ENCODE assay signal across 27 cellular contexts in the genomic region with DNA sequence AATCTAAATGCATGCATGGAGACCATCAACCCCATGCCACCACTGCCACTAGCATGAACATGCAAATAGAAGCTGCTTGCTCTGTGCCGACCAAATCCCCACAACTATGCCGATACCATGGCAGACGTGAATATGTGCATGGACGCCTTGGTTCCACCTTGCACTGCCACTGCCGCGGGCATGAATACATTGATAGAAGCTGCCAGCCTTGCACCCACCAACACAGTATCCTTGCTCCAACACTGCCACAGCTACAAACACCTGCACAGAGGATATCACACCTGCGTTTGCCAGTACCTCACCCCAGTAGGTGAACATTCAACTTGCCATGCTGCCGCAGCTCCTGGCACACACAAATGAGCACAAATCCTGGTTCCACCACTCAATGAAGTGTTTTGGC.
DNase-seq lines count a peak whose midpoint lies in the region; ATAC-seq, FAIRE-seq and TF ChIP-seq lines count a peak whose summit lies in the region.
"Had no signal": no experiment of that assay in that cellular context is flagged by ENCODE, and none has a peak within 500 bp of the region (broad histone marks: within the 10 kb centered on the region; RNA-seq: fewer than 3 reads in every experiment).

No MANE protein-coding gene starts in this region.

- H2BK5ac ChIP-seq in H9 (ENCODE audit: insufficient read length, low read length) (no peak overlapping the region), neuronal stem cell (ENCODE audit: low read length) (no peak overlapping the region)

- H2BK120ac ChIP-seq in H9 (ENCODE audit: low read depth, low read length, poor library complexity, severe bottlenecking) (no peak overlapping the region), neuronal stem cell (ENCODE audit: low read depth, low read length) (no peak overlapping the region)

- H3K23ac ChIP-seq in H9 (ENCODE audit: insufficient read length, low read depth, low read length) (no peak overlapping the region), neuronal stem cell (ENCODE audit: low read depth, low read length, poor library complexity) (peak overlapping the region; percentile 45)

- H3K4me3 ChIP-seq in bronchial epithelial cell (ENCODE audit: low read depth, low read length) (no peak overlapping the region), neuronal stem cell (ENCODE audit: low read length in 2 of 2) (no peak overlapping the region)
- H3K4me3 ChIP-seq: A549; BLaER1 treated with 17β-estradiol and CSF1 and Interleukin-3, amounts not matched to agents 10 nM and 100 nM; GM23248; HAP-1 had no signal

- H2AFZ ChIP-seq in H9 (ENCODE audit: low read length) (no peak overlapping the region), neuronal stem cell (ENCODE audit: low read length) (no peak overlapping the region)
- H2AFZ ChIP-seq: GM23248 had no signal

- H3K4ac ChIP-seq in H9 (ENCODE audit: low read depth, low read length): no peak overlapping the region
- no peak overlapping the region for H3K4ac ChIP-seq in neuronal stem cell (ENCODE audit: low read length)

- DNase-seq in H9 (no peak), bronchial epithelial cell (ENCODE audit: low read depth) (no peak), neuronal stem cell (ENCODE audit: low spot score) (no peak), urothelium cell line (ENCODE audit: low spot score) (no peak)
- DNase-seq in stimulated activated CD4-positive, alpha-beta T cell treated with anti-CD3 and anti-CD28 coated beads, Interleukin-2, amount 100 ng/mL, for 48 hours: no peak
- DNase-seq: 8988T; ACHN; AML-193; BE2C; CD4-positive, alpha-beta T cell; CD8-positive, alpha-beta memory T cell; DMS 273 treated with DMSO at 0.1 percent for 48 hours; DMS79; EL; GDM1; GM23248; HFFc6 had no signal

- H2BK15ac ChIP-seq in H9 (ENCODE audit: low read depth, low read length): no peak overlapping the region
- no peak overlapping the region for H2BK15ac ChIP-seq in neuronal stem cell (ENCODE audit: low read length)

- WGBS in H9 (ENCODE audit: extremely low coverage, insufficient read length, low lambda C conversion rate): no CpG with 5 or more reads among the region's 8 CpGs
- WGBS in neuronal stem cell (ENCODE audit: extremely low coverage in 2 of 2, insufficient read length in 2 of 2, insufficient replicate concordance in 1 of 2), 2 donors: no CpG with 5 or more reads among the region's 8 CpGs

- H3K27me3 ChIP-seq in H9 (ENCODE audit: insufficient read depth, low read length): no peaks in the 10 kb centered on the region
- no peaks in the 10 kb centered on the region for H3K27me3 ChIP-seq in bronchial epithelial cell (ENCODE audit: control insufficient read depth, insufficient read depth, low read length)
- H3K27me3 ChIP-seq in neuronal stem cell (ENCODE audit: control insufficient read depth in 3 of 3, insufficient read depth in 3 of 3, low read depth in 1 of 3, low read length in 3 of 3): no peaks in the 10 kb centered on the region
- H3K27me3 ChIP-seq: BE2C; BLaER1 treated with 17β-estradiol and CSF1 and Interleukin-3, amounts not matched to agents 10 nM and 100 nM had no signal

- TF ChIP-seq CTCF in H9 (conservative IDR thresholded peaks at IDR 0.05) (no peak), bronchial epithelial cell (IDR thresholded peaks at IDR 0.05; ENCODE audit: insufficient read depth, low read length, severe bottlenecking) (no peak)

- no peaks in the 10 kb centered on the region for H3K27me3 Mint-ChIP-seq in H9 (ENCODE audit: low read depth)
- H3K27me3 Mint-ChIP-seq: CD4-positive, alpha-beta T cell; CD8-positive, alpha-beta memory T cell had no signal

- H2AK5ac ChIP-seq in H9 (ENCODE audit: insufficient read length, low read length) (no peak overlapping the region), neuronal stem cell (ENCODE audit: low read depth, low read length) (no peak overlapping the region)

- H3K9me3 ChIP-seq in H9 (ENCODE audit: control insufficient read depth, low read depth, low read length) (no peaks in the 10 kb centered on the region), neuronal stem cell (replicated peaks in 1 of 2; ENCODE audit: control insufficient read depth in 2 of 2, insufficient read depth in 1 of 2, low read depth in 1 of 2, low read length in 2 of 2) (peaks cover 0 to 2% of the 10 kb centered on the region in 2 donors)
- H3K9me3 ChIP-seq: BE2C; BLaER1 treated with 17β-estradiol and CSF1 and Interleukin-3, amounts not matched to agents 10 nM and 100 nM; HAP-1 had no signal

- no peak overlapping the region for H2BK20ac ChIP-seq in H9 (ENCODE audit: low read depth, low read length, poor library complexity, severe bottlenecking)

- no peak overlapping the region for H3K14ac ChIP-seq in H9 (ENCODE audit: insufficient read depth, low read length)
- H3K14ac ChIP-seq in neuronal stem cell (ENCODE audit: low read length): peak overlapping the region; percentile 5

- H4K8ac ChIP-seq in H9 (replicated peaks; ENCODE audit: insufficient read length, low read depth, low read length) (no peak overlapping the region), neuronal stem cell (ENCODE audit: low read depth, low read length) (no peak overlapping the region)

- H4K91ac ChIP-seq in H9 (ENCODE audit: insufficient read length, low read depth, low read length) (no peak overlapping the region), neuronal stem cell (ENCODE audit: low read depth, low read length, poor library complexity) (no peak overlapping the region)

- H3K36me3 ChIP-seq in bronchial epithelial cell (ENCODE audit: control insufficient read depth, insufficient read depth, low read length): no peaks in the 10 kb centered on the region
- H3K36me3 ChIP-seq in neuronal stem cell (replicated peaks in 1 of 2; ENCODE audit: control insufficient read depth in 2 of 2, insufficient read depth in 2 of 2, low read length in 2 of 2): no peaks in the 10 kb centered on the region
- H3K36me3 ChIP-seq: BE2C; BLaER1 treated with 17β-estradiol and CSF1 and Interleukin-3, amounts not matched to agents 10 nM and 100 nM; HAP-1 had no signal

- no peaks in the 10 kb centered on the region for H3K4me1 ChIP-seq in H9 (ENCODE audit: insufficient read depth, low read length)
- no peaks in the 10 kb centered on the region for H3K4me1 ChIP-seq in neuronal stem cell (ENCODE audit: control insufficient read depth in 2 of 2, insufficient read depth in 1 of 2, low read depth in 1 of 2, low read length in 2 of 2)
- H3K4me1 ChIP-seq: A549; BE2C; BLaER1 treated with 17β-estradiol and CSF1 and Interleukin-3, amounts not matched to agents 10 nM and 100 nM; HAP-1 had no signal

- H3K23me2 ChIP-seq in H9 (ENCODE audit: insufficient read length, low read depth, low read length, poor library complexity, severe bottlenecking): no peaks in the 10 kb centered on the region

- H4K5ac ChIP-seq in H9 (ENCODE audit: insufficient read length, low read depth, low read length): peak overlapping the region; percentile 65

- ATAC-seq in HG03175 (IDR thresholded peaks at IDR 0.05; ENCODE audit: unreplicated experiment) (no peak), HG03439 (IDR thresholded peaks at IDR 0.05; ENCODE audit: unreplicated experiment) (no peak)
- ATAC-seq: A549 had no signal

- no peak overlapping the region for H3K56ac ChIP-seq in H9 (ENCODE audit: insufficient read length, low read depth, low read length)

- H3K4me1 Mint-ChIP-seq in H9: no peaks in the 10 kb centered on the region
- H3K4me1 Mint-ChIP-seq: CD14-positive monocyte; CD8-positive, alpha-beta memory T cell had no signal

- H3K9ac ChIP-seq in H9 (ENCODE audit: extremely low read depth, insufficient read length, low read length) (no peak overlapping the region), neuronal stem cell (ENCODE audit: low read depth, low read length, poor library complexity) (no peak overlapping the region)
- H3K9ac ChIP-seq: BLaER1 treated with 17β-estradiol and CSF1 and Interleukin-3, amounts not matched to agents 10 nM and 100 nM; GM23248 had no signal

- no peaks in the 10 kb centered on the region for H3K79me2 ChIP-seq in H9 (ENCODE audit: insufficient read depth, low read length)

- no peak overlapping the region; a peak in 1 of 7 replicates for H3K27ac Mint-ChIP-seq in H9
- H3K27ac Mint-ChIP-seq: CD4-positive, alpha-beta T cell; CD8-positive, alpha-beta memory T cell; HFFc6 had no signal

- peaks cover 4 to 10% of the 10 kb centered on the region in 2 experiments; a peak in 3 of 5 replicates for H3K9me3 Mint-ChIP-seq in H9

- no peaks in the 10 kb centered on the region for H3K79me1 ChIP-seq in H9 (ENCODE audit: insufficient read depth, low read depth, low read length, poor library complexity, severe bottlenecking)
- no peaks in the 10 kb centered on the region for H3K79me1 ChIP-seq in neuronal stem cell (ENCODE audit: low read depth, low read length)

- H2BK12ac ChIP-seq in H9 (ENCODE audit: insufficient read length, low read depth, low read length) (no peak overlapping the region), neuronal stem cell (ENCODE audit: low read length) (no peak overlapping the region)

- H3K4me2 ChIP-seq in H9 (ENCODE audit: insufficient read depth, insufficient read length, low read length) (no peak overlapping the region), neuronal stem cell (ENCODE audit: insufficient read depth, low read length, poor library complexity, severe bottlenecking) (no peak overlapping the region)
- H3K4me2 ChIP-seq: A549; BLaER1 treated with 17β-estradiol and CSF1 and Interleukin-3, amounts not matched to agents 10 nM and 100 nM had no signal

- H3K4me3 Mint-ChIP-seq in H9: no peak overlapping the region
- H3K4me3 Mint-ChIP-seq: CD14-positive monocyte; CD4-positive, alpha-beta T cell; CD8-positive, alpha-beta memory T cell; HFFc6 had no signal

- H4K20me1 ChIP-seq in H9 (ENCODE audit: control insufficient read depth, insufficient read depth, insufficient read length): no peaks in the 10 kb centered on the region
- H4K20me1 ChIP-seq: BLaER1 treated with 17β-estradiol and CSF1 and Interleukin-3, amounts not matched to agents 10 nM and 100 nM had no signal

- H3K27ac ChIP-seq in H9 (ENCODE audit: insufficient read length, low read depth, low read length): no peak overlapping the region
- no peak overlapping the region for H3K27ac ChIP-seq in neuronal stem cell (replicated peaks; ENCODE audit: low read length)
- H3K27ac ChIP-seq: A549; BLaER1 treated with 17β-estradiol and CSF1 and Interleukin-3, amounts not matched to agents 10 nM and 100 nM; GM23248 had no signal

- peak; percentile 43 for FAIRE-seq in bronchial epithelial cell (lab: Jason Lieb, UNC)
- peak; percentile 79 for FAIRE-seq in urothelium cell line (lab: Jason Lieb, UNC)
- FAIRE-seq: A549, D721Med, GM12891, GM18507, H1 had no signal

- no peak overlapping the region for H3K18ac ChIP-seq in H9 (ENCODE audit: insufficient read length, low read depth, low read length)
- H3K18ac ChIP-seq in neuronal stem cell (ENCODE audit: low read length): no peak overlapping the region

- H3T11ph ChIP-seq in H9 (ENCODE audit: low read length): no peak overlapping the region

- peaks cover 2 to 8% (median 2%) of the 10 kb centered on the region in 3 experiments; a peak in 2 of 7 replicates for H3K36me3 Mint-ChIP-seq in H9 (ENCODE audit: insufficient read depth in 1 of 3, low read depth in 3 of 3)
- H3K36me3 Mint-ChIP-seq: CD14-positive monocyte; CD8-positive, alpha-beta memory T cell had no signal
